ENCODE assay signal across 11 cellular contexts in the genomic region with DNA sequence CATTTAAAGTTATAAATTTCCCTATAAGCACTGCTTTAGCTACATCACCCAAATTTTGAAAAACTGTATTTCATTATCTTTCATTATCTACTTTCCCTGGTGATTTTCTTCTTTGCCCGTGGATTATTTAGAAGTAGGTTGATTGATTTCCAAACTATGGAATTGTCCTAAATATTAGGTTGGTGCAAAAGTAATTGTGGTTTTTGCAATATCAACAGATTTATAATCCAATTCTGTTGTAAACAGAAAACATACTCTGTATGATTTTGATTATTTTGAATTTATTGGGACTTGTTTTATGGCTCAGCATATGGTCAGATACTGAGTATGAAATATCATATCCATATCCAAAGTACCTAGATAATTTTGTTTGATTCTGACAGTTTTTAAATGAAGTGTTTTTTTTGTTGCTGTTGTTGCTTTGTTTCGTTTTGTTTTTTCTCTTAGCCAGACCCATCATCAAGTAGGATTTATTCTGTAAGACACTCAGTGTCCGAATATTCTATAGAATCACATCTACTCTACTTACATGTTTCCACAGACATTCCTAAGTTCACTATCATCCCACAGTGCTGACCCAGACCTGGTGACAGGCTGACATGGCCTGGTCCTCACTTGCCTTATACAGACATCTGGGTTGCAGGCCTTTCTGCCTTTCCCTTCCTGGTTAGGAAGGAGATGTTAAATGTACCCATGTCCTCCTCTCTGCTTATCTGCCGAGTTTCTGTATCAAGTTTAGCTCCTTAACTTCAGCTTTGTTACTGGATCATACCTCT. TPM values are rescaled to one million over a fixed set of nuclear protein-coding genes. Genes with fewer than 3 reads are reported as not detected.
DNase-seq lines count a peak whose midpoint lies in the region; ATAC-seq and TF ChIP-seq lines count a peak whose summit lies in the region.
"Had no signal": no experiment of that assay in that cellular context is flagged by ENCODE, and none has a peak within 500 bp of the region (broad histone marks: within the 10 kb centered on the region; RNA-seq: fewer than 3 reads in every experiment).

No MANE protein-coding gene starts in this region.

- CTCF ChIA-PET in CD8-positive, alpha-beta T cell (lab: Charles Lee): interaction anchor here (0.6 to 17.9 kb wide), 49 partner anchors 7 to 390 kb away, joined by 3 to 278 read pairs (median 4); partner anchors contain the start of gene TMSB10
- CTCF ChIA-PET in naive thymus-derived CD4-positive, alpha-beta T cell (lab: Charles Lee): interaction anchor here (0.5 to 7.0 kb wide), 32 partner anchors 10 to 565 kb away, joined by 3 to 82 read pairs (median 4); partner anchors contain the start of gene TMSB10

- no peaks in the 10 kb centered on the region for H3K27me3 ChIP-seq in CD8-positive, alpha-beta T cell (ENCODE audit: insufficient read depth, low read length)
- no peaks in the 10 kb centered on the region for H3K27me3 ChIP-seq in naive thymus-derived CD4-positive, alpha-beta T cell (ENCODE audit: control insufficient read depth in 2 of 2, insufficient read depth in 2 of 2, low read length in 2 of 2)

- H3K4me1 ChIP-seq in CD8-positive, alpha-beta T cell (ENCODE audit: insufficient read depth, low read length): peaks cover 22% of the 10 kb centered on the region
- H3K4me1 ChIP-seq in naive thymus-derived CD4-positive, alpha-beta T cell (ENCODE audit: control insufficient read depth in 2 of 2, insufficient read depth in 2 of 2, low read length in 2 of 2): peaks cover 8 to 15% of the 10 kb centered on the region in 2 donors

- no peak overlapping the region for H3K4me3 ChIP-seq in CD8-positive, alpha-beta T cell (ENCODE audit: low read depth, low read length)
- no peak overlapping the region for H3K4me3 ChIP-seq in naive thymus-derived CD4-positive, alpha-beta T cell (ENCODE audit: low read length)

- ATAC-seq in CD8-positive, alpha-beta T cell: no peak
- ATAC-seq in activated naive CD4-positive, alpha-beta T cell treated with anti-CD3 and anti-CD28 coated beads, Interleukin-2, amount 50 U/mL, for 72 hours: no peak
- ATAC-seq in naive thymus-derived CD4-positive, alpha-beta T cell: no peak
- no peak for ATAC-seq in sciatic nerve

- H3K4me3 Mint-ChIP-seq in CD8-positive, alpha-beta T cell: peak overlapping the region; percentile 93
- H3K4me3 Mint-ChIP-seq in naive thymus-derived CD4-positive, alpha-beta T cell: peak overlapping the region; percentile 84 to 99 (median 97)

- intact Hi-C loops in CD8-positive, alpha-beta T cell (cut with DNase I, micrococcal nuclease): loop anchor here (1.0 to 10.0 kb wide), 7 partner anchors 18 to 424 kb away; partner anchors contain the start of genes DNAH6 (in 1 of the 2) and SUCLG1 (in 1 of the 2)
- intact Hi-C loops in naive thymus-derived CD4-positive, alpha-beta T cell (cut with micrococcal nuclease): loop anchor here (1.0 to 10.0 kb wide), 14 partner anchors 11 to 858 kb away; partner anchors contain the start of genes DNAH6 (in 1 of the 2), SUCLG1 (in 1 of the 2) and TMSB10 (in 1 of the 2)
- intact Hi-C loops in sciatic nerve (cut with DNase I): loop anchor here (10.0 kb wide), 1 partner anchor 388 kb away; no protein-coding TSS in a partner anchor

- peaks cover 66% of the 10 kb centered on the region for H3K4me1 Mint-ChIP-seq in CD8-positive, alpha-beta T cell (ENCODE audit: low read depth)
- H3K4me1 Mint-ChIP-seq in naive thymus-derived CD4-positive, alpha-beta T cell: peaks cover 30 to 64% (median 60%) of the 10 kb centered on the region in 7 donors

- H3K36me3 ChIP-seq in CD8-positive, alpha-beta T cell (ENCODE audit: insufficient read depth, low read length): no peaks in the 10 kb centered on the region
- H3K36me3 ChIP-seq in naive thymus-derived CD4-positive, alpha-beta T cell (ENCODE audit: control insufficient read depth in 2 of 3, insufficient read depth in 3 of 3, low read length in 3 of 3): peaks cover 0 to 9% (median 0%) of the 10 kb centered on the region in 3 experiments
- H3K36me3 ChIP-seq: breast epithelium, suprapubic skin had no signal

- no peaks in the 10 kb centered on the region for H3K9me3 Mint-ChIP-seq in CD8-positive, alpha-beta T cell
- no peaks in the 10 kb centered on the region for H3K9me3 Mint-ChIP-seq in activated naive CD4-positive, alpha-beta T cell treated with anti-CD3 and anti-CD28 coated beads, Interleukin-2, amount 50 U/mL, for 72 hours
- peaks cover 0 to 2% (median 0%) of the 10 kb centered on the region in 11 donors for H3K9me3 Mint-ChIP-seq in naive thymus-derived CD4-positive, alpha-beta T cell

- H3K36me3 Mint-ChIP-seq in CD8-positive, alpha-beta T cell: peaks cover 16% of the 10 kb centered on the region
- H3K36me3 Mint-ChIP-seq in activated naive CD4-positive, alpha-beta T cell treated with anti-CD3 and anti-CD28 coated beads, Interleukin-2, amount 50 U/mL, for 72 hours: peaks cover 6 to 14% of the 10 kb centered on the region in 2 donors
- peaks cover 0 to 7% (median under 1%) of the 10 kb centered on the region in 5 donors for H3K36me3 Mint-ChIP-seq in naive thymus-derived CD4-positive, alpha-beta T cell

- no peaks in the 10 kb centered on the region for H3K9me3 ChIP-seq in CD8-positive, alpha-beta T cell (ENCODE audit: low read length)
- no peaks in the 10 kb centered on the region for H3K9me3 ChIP-seq in naive thymus-derived CD4-positive, alpha-beta T cell (ENCODE audit: control insufficient read depth in 2 of 3, low read length in 3 of 3)
- H3K9me3 ChIP-seq: breast epithelium, suprapubic skin had no signal

- H3K27ac ChIP-seq in CD8-positive, alpha-beta T cell (ENCODE audit: low read depth, low read length): no peak overlapping the region
- H3K27ac ChIP-seq in naive thymus-derived CD4-positive, alpha-beta T cell (ENCODE audit: low read depth, low read length): peak overlapping the region; percentile 89
- H3K27ac ChIP-seq: breast epithelium, PC-9, suprapubic skin had no signal

- DNase-seq in CD8-positive, alpha-beta T cell: no peak
- peak; percentile 68 for DNase-seq in HCEC 1CT
- DNase-seq in activated naive CD4-positive, alpha-beta T cell treated with anti-CD3 and anti-CD28 coated beads, Interleukin-2, amount 50 U/mL, for 72 hours (ENCODE audit: low spot score in 2 of 2): no peak
- DNase-seq in naive thymus-derived CD4-positive, alpha-beta T cell: no peak
- DNase-seq in cerebellar cortex (ENCODE audit: low spot score): no peak
- DNase-seq in Kasumi-1 (lab: John Stamatoyannopoulos, UW): no peak
- DNase-seq in iPS-NIHi11 (ENCODE audit: low spot score): no peak
- DNase-seq in sciatic nerve (ENCODE audit: low spot score): no peak

- H3K27me3 Mint-ChIP-seq in CD8-positive, alpha-beta T cell (ENCODE audit: low read depth): no peaks in the 10 kb centered on the region
- peaks cover 0 to 3% (median 0%) of the 10 kb centered on the region in 5 donors for H3K27me3 Mint-ChIP-seq in naive thymus-derived CD4-positive, alpha-beta T cell

- no peak for TF ChIP-seq CTCF in CD8-positive, alpha-beta T cell (IDR thresholded peaks at IDR 0.05)

- POLR2A ChIA-PET in CD8-positive, alpha-beta T cell (lab: Charles Lee): interaction anchor here (0.7 to 6.4 kb wide), 13 partner anchors 7 to 444 kb away, joined by 3 to 72 read pairs (median 3); partner anchors contain the start of gene TMSB10
- POLR2A ChIA-PET in naive thymus-derived CD4-positive, alpha-beta T cell (lab: Charles Lee): interaction anchor here (0.6 to 19.4 kb wide), 23 partner anchors 7 to 400 kb away, joined by 3 to 617 read pairs (median 4); partner anchors contain the start of gene TMSB10

- peak overlapping the region; percentile 93 for H3K27ac Mint-ChIP-seq in CD8-positive, alpha-beta T cell
- peak overlapping the region; percentile 81 to 95 for H3K27ac Mint-ChIP-seq in activated naive CD4-positive, alpha-beta T cell treated with anti-CD3 and anti-CD28 coated beads, Interleukin-2, amount 50 U/mL, for 72 hours
- H3K27ac Mint-ChIP-seq in naive thymus-derived CD4-positive, alpha-beta T cell: peak overlapping the region; percentile 92 to 99 (median 98)

RNA-seq across cellular contexts. Expression of gene TRABD2A, which starts 2.1 kb away (rescaled TPM):
- total RNA-seq in CD8-positive, alpha-beta T cell: 100 to 1,000 TPM; 138 to 142 TPM
- total RNA-seq in activated naive CD4-positive, alpha-beta T cell treated with anti-CD3 and anti-CD28 coated beads, Interleukin-2, amount 50 U/mL, for 72 hours: 10 to 100 TPM; 53.6 to 59.9 TPM
- total RNA-seq in naive thymus-derived CD4-positive, alpha-beta T cell: 100 to 1,000 TPM in 4 of 5 experiments, 10 to 100 TPM in 1; 75.0 to 288 (median 182) TPM
- 100 to 1,000 TPM; 119 to 204 TPM for polyA plus RNA-seq in naive thymus-derived CD4-positive, alpha-beta T cell
- total RNA-seq in sciatic nerve: 2.1 TPM

RNA-seq across cellular contexts. Expression of gene TMSB10, which starts 22.5 kb away (rescaled TPM):
- total RNA-seq in CD8-positive, alpha-beta T cell: 1,000 to 10,000 TPM; 1,479 to 1,577 TPM
- total RNA-seq in activated naive CD4-positive, alpha-beta T cell treated with anti-CD3 and anti-CD28 coated beads, Interleukin-2, amount 50 U/mL, for 72 hours: 1,000 to 10,000 TPM; 1,249 to 2,802 TPM
- total RNA-seq in naive thymus-derived CD4-positive, alpha-beta T cell: 1,000 to 10,000 TPM; 1,492 to 5,756 (median 1,578) TPM
- polyA plus RNA-seq in naive thymus-derived CD4-positive, alpha-beta T cell: 1,000 to 10,000 TPM; 6,721 to 8,256 TPM
- 1,367 TPM for total RNA-seq in sciatic nerve

Comparison
In these comparisons a context has a peak if more than half of its experiments do, and no peak if none do; other contexts are left out.
1. RNA of gene TRABD2A, which starts 2.1 kb away (total RNA-seq): 75.0 to 288 TPM in naive thymus-derived CD4-positive, alpha-beta T cell, 138 to 142 TPM in CD8-positive, alpha-beta T cell and 53.6 to 59.9 TPM in activated naive CD4-positive, alpha-beta T cell treated with anti-CD3 and anti-CD28 coated beads, Interleukin-2, amount 50 U/mL, for 72 hours; 2.1 TPM in sciatic nerve (single experiment); every median in the first group is over 10 times any median in the second.
2. Peak in every context shown above with its lines, with median percentiles within 50 percentile points of each other: H3K27ac Mint-ChIP-seq.